Comparison of ENCODE assay signal across 1 cellular context in genomic region chr16:26667271-26667703, GRCh38.
TF ChIP-seq lines count a peak whose summit lies in the region.

No MANE protein-coding gene starts in this region.

TF ChIP-seq in GM23338, 12 proteins besides CTCF, POLR2A, EP300 and RAD21 (continued from another document):
- no peak for TF ChIP-seq ETS1 (IDR thresholded peaks at IDR 0.05)
- no peak for TF ChIP-seq REST (IDR thresholded peaks at IDR 0.05; ENCODE audit: unreplicated experiment)
TF ChIP-seq in GM23338: peak in this region for 0.
